In genomic region chr6:104908431-104909139, GRCh38 we compare ENCODE assay signal across 1 cellular context.
TF ChIP-seq lines count a peak whose summit lies in the region.

No MANE protein-coding gene starts in this region.

TF ChIP-seq in GM23338, 12 proteins besides CTCF, POLR2A, EP300 and RAD21 (continued from another document):
- TF ChIP-seq REST (IDR thresholded peaks at IDR 0.05; ENCODE audit: unreplicated experiment), result no peak
- no peak for TF ChIP-seq EZH2phosphoT487 (IDR thresholded peaks at IDR 0.05; ENCODE audit: unreplicated experiment)
- TF ChIP-seq ZNF331 (CRISPR knock-in tag; IDR thresholded peaks at IDR 0.05; ENCODE audit: low read depth), result no peak
- no peak for TF ChIP-seq ZNF462 (CRISPR knock-in tag; IDR thresholded peaks at IDR 0.05)
- TF ChIP-seq STAT1 (IDR thresholded peaks at IDR 0.05; ENCODE audit: unreplicated experiment), result no peak
- TF ChIP-seq ZNF114 (CRISPR knock-in tag; IDR thresholded peaks at IDR 0.05), result no peak
- no peak for TF ChIP-seq CREB1 (CRISPR knock-in tag; IDR thresholded peaks at IDR 0.05; ENCODE audit: low read depth)
- no peak for TF ChIP-seq EZH2 (IDR thresholded peaks at IDR 0.05; ENCODE audit: low read depth, unreplicated experiment)
